Comparison of ENCODE assay signal across 1 cellular context in genomic region chr2:142591408-142591807, GRCh38.
TF ChIP-seq lines count a peak whose summit lies in the region.

No MANE protein-coding gene starts in this region.

TF ChIP-seq in neural cell, 6 proteins besides CTCF, POLR2A, EP300 and RAD21 (continued from another document):
- TF ChIP-seq REST (IDR thresholded peaks at IDR 0.05; ENCODE audit: borderline replicate concordance): peak; percentile 63
- TF ChIP-seq POLR2AphosphoS5 (IDR thresholded peaks at IDR 0.05): peak; percentile 20
- TF ChIP-seq TAF1 (IDR thresholded peaks at IDR 0.05; ENCODE audit: low read depth): no peak
- TF ChIP-seq SMC3 (conservative IDR thresholded peaks at IDR 0.05; ENCODE audit: poor library complexity): no peak
TF ChIP-seq in neural cell: peak in this region for 2.
